In the genomic region with DNA sequence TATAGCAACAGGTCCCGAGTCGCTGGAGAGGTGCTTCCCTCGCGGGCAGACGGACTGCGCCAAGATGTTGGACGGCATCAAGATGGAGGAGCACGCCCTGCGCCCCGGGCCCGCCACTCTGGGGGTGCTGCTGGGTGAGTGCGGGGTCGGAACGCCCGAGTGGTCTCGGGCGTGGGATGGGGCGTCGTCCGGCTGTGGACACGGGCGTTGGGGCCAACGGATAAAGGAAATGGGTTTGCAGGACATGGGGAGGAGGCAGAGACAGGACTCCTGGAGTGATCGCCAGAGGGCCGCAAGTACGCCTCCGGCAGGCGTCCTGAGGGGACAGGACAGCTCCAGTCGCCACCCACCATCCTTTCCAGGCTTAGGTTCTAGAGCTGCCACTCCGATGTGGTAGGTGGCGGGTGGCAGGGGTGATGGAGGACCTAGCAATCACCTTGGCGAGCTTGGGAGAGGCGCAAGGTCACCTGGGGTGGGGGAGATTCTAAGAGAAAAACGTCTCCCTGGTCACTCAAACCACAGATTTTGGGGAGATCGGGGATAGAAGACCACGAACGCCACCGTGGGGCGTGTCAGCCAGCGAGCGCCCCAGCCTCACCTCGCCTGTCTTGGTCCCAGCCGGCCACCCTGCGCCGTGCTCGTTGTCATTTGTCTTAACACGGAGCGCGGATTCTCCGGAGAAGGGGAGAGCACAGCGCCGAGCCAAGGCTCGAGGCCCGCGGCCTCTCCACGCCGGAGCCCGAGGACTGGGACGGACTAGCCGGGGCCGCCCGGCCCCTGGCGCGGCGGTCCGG, we compare ENCODE assay signal across 10 cellular contexts. TPM values are rescaled to one million over a fixed set of nuclear protein-coding genes. Genes with fewer than 3 reads are reported as not detected.
DNase-seq lines count a peak whose midpoint lies in the region; ATAC-seq and TF ChIP-seq lines count a peak whose summit lies in the region.
"Had no signal": no experiment of that assay in that cellular context is flagged by ENCODE, and none has a peak within 500 bp of the region (broad histone marks: within the 10 kb centered on the region; RNA-seq: fewer than 3 reads in every experiment).

No MANE protein-coding gene starts in this region.

- TF ChIP-seq POLR2A in gastroesophageal sphincter (IDR thresholded peaks at IDR 0.05) = no peak

- ATAC-seq in gastroesophageal sphincter (no peak), GM21390 (IDR thresholded peaks at IDR 0.05; ENCODE audit: unreplicated experiment) (no peak)

- H3K9me3 Mint-ChIP-seq in activated CD4-positive, alpha-beta T cell treated with anti-CD3 and anti-CD28 coated beads, Interleukin-2, amount 10 ng/mL, durations not matched to agents 24 days and 14 days = no peaks in the 10 kb centered on the region

- WGBS in smooth muscle cell (ENCODE audit: low lambda C conversion rate) = 4% methylated on average over 65 of the region's 66 CpGs
- 0% methylated on average over 2 of the region's 66 CpGs for WGBS in gastroesophageal sphincter (ENCODE audit: low coverage in 1 of 2), 2 donors

- H3K27ac ChIP-seq in VCaP (peak overlapping the region; percentile 3; the same call in 1 of the 2 replicates), smooth muscle cell (ENCODE audit: low read depth) (no peak overlapping the region), gastroesophageal sphincter (no peak overlapping the region)

- H2AFZ ChIP-seq in smooth muscle cell (ENCODE audit: low read depth) = no peak overlapping the region

- H3K9me3 ChIP-seq in iPS-15b (ENCODE audit: control insufficient read depth, insufficient read depth, low read length) (no peaks in the 10 kb centered on the region), smooth muscle cell (replicated peaks; ENCODE audit: low read depth) (no peaks in the 10 kb centered on the region), gastroesophageal sphincter (no peaks in the 10 kb centered on the region)

- no peak for TF ChIP-seq EP300 in gastroesophageal sphincter (IDR thresholded peaks at IDR 0.05)

- intact Hi-C loops in activated CD4-positive, alpha-beta T cell treated with anti-CD3 and anti-CD28 coated beads, Interleukin-2, amount 10 ng/mL, durations not matched to agents 24 days and 14 days (cut with micrococcal nuclease) = loop anchor here (5.0 kb wide), 1 partner anchor 63 kb away; no protein-coding TSS in a partner anchor

- peaks cover 3% of the 10 kb centered on the region for H3K36me3 Mint-ChIP-seq in activated CD4-positive, alpha-beta T cell treated with anti-CD3 and anti-CD28 coated beads, Interleukin-2, amount 10 ng/mL, durations not matched to agents 24 days and 14 days (ENCODE audit: low read depth)

- H3K27me3 ChIP-seq in iPS-15b (ENCODE audit: control insufficient read depth, insufficient read depth, low read length) (peaks cover 87% of the 10 kb centered on the region), smooth muscle cell (ENCODE audit: low read depth) (peaks cover 93% of the 10 kb centered on the region), gastroesophageal sphincter (peaks cover 98% of the 10 kb centered on the region)

- H3K27me3 Mint-ChIP-seq in activated CD4-positive, alpha-beta T cell treated with anti-CD3 and anti-CD28 coated beads, Interleukin-2, amount 10 ng/mL, durations not matched to agents 24 days and 14 days = peaks cover 67% of the 10 kb centered on the region

- no peak overlapping the region for H3K9ac ChIP-seq in iPS-15b (ENCODE audit: low read depth, low read length)
- no peak overlapping the region for H3K9ac ChIP-seq in smooth muscle cell (ENCODE audit: low read depth)

- peaks cover 12% of the 10 kb centered on the region for H3K4me1 ChIP-seq in iPS-15b (ENCODE audit: control insufficient read depth, insufficient read depth, low read length)
- H3K4me1 ChIP-seq in smooth muscle cell (ENCODE audit: low read depth) = peaks cover 18% of the 10 kb centered on the region
- H3K4me1 ChIP-seq in gastroesophageal sphincter = peaks cover 0 to 71% (median 36%) of the 10 kb centered on the region in 3 donors

- peak overlapping the region; percentile 75 for H3K27ac Mint-ChIP-seq in activated CD4-positive, alpha-beta T cell treated with anti-CD3 and anti-CD28 coated beads, Interleukin-2, amount 10 ng/mL, durations not matched to agents 24 days and 14 days

- no peaks in the 10 kb centered on the region for H3K79me2 ChIP-seq in smooth muscle cell (ENCODE audit: low read depth)

- TF ChIP-seq CTCF in VCaP (conservative IDR thresholded peaks at IDR 0.05) (no peak), smooth muscle cell (IDR thresholded peaks at IDR 0.05; ENCODE audit: borderline replicate concordance, insufficient read depth, poor library complexity, severe bottlenecking) (no peak), gastroesophageal sphincter (IDR thresholded peaks at IDR 0.05) (no peak)

- no peaks in the 10 kb centered on the region for H4K20me1 ChIP-seq in smooth muscle cell (ENCODE audit: low read depth)

- H3K4me3 ChIP-seq in iPS-15b (ENCODE audit: low read depth, low read length) (peak overlapping the region; percentile 15), smooth muscle cell (no peak overlapping the region), gastroesophageal sphincter (peak overlapping the region in 1 of 2 donors; percentile 49)

- H3K36me3 ChIP-seq in iPS-15b (ENCODE audit: control insufficient read depth, insufficient read depth, low read length) (no peaks in the 10 kb centered on the region), smooth muscle cell (ENCODE audit: low read depth) (no peaks in the 10 kb centered on the region), gastroesophageal sphincter (no peaks in the 10 kb centered on the region)

- H3K4me3 Mint-ChIP-seq in activated CD4-positive, alpha-beta T cell treated with anti-CD3 and anti-CD28 coated beads, Interleukin-2, amount 10 ng/mL, durations not matched to agents 24 days and 14 days = peak overlapping the region; percentile 51

- no peak for DNase-seq in activated CD4-positive, alpha-beta T cell treated with anti-CD3 and anti-CD28 coated beads, Interleukin-2, amount 10 ng/mL, durations not matched to agents 24 days and 14 days
- no peak for DNase-seq in activated CD4-positive, alpha-beta T cell treated with anti-CD3 and anti-CD28 coated beads, Interleukin-2, amount 50 U/mL, for 48 hours
- DNase-seq in smooth muscle cell (lab: John Stamatoyannopoulos, UW; ENCODE audit: unreplicated experiment) = no peak
- DNase-seq in stimulated activated CD4-positive, alpha-beta T cell treated with anti-CD3 and anti-CD28 coated beads, Interleukin-2, amount 100 ng/mL, for 48 hours = no peak
- DNase-seq: amniotic stem cell, HCEC 1CT had no signal

- H3K4me2 ChIP-seq in smooth muscle cell = peak overlapping the region; percentile 36

- H3F3A ChIP-seq in smooth muscle cell (ENCODE audit: low read depth) = no peaks in the 10 kb centered on the region

- peaks cover 13% of the 10 kb centered on the region for H3K4me1 Mint-ChIP-seq in activated CD4-positive, alpha-beta T cell treated with anti-CD3 and anti-CD28 coated beads, Interleukin-2, amount 10 ng/mL, durations not matched to agents 24 days and 14 days

RNA-seq across cellular contexts. Expression of gene LMX1B, which starts 0.9 kb away (rescaled TPM):
- not detected in 2 replicates for total RNA-seq in activated CD4-positive, alpha-beta T cell treated with anti-CD3 and anti-CD28 coated beads, Interleukin-2, amount 10 ng/mL, durations not matched to agents 24 days and 14 days
- total RNA-seq in smooth muscle cell (not detected in 2 replicates), gastroesophageal sphincter (under 1 TPM; 0.13 to 0.58 (median 0.27) TPM)
- not detected in 2 replicates for polyA plus RNA-seq in smooth muscle cell
